ENCODE assay signal across 9 cellular contexts in genomic region chr10:102502029-102502336, GRCh38. TPM values are rescaled to one million over a fixed set of nuclear protein-coding genes. Genes with fewer than 3 reads are reported as not detected.
DNase-seq lines count a peak whose midpoint lies in the region; ATAC-seq lines count a peak whose summit lies in the region.
"Had no signal": no experiment of that assay in that cellular context is flagged by ENCODE, and none has a peak within 500 bp of the region (broad histone marks: within the 10 kb centered on the region; RNA-seq: fewer than 3 reads in every experiment).

No MANE protein-coding gene starts in this region.

- H3K9me3 ChIP-seq in endocrine pancreas (ENCODE audit: control insufficient read depth, low read length): no peaks in the 10 kb centered on the region

- DNase-seq in COLO668 (lab: John Stamatoyannopoulos, UW; ENCODE audit: unreplicated experiment) (peak; percentile 95), HT-29 (ENCODE audit: low spot score) (peak; percentile 99), NK-92 (lab: John Stamatoyannopoulos, UW; ENCODE audit: unreplicated experiment) (peak; percentile 94), memory B cell (ENCODE audit: low spot score in 2 of 2) (peak in 1 of 2 donors; percentile 99)
- peak in 2 of 3 experiments; percentile 94 to 95 for DNase-seq in activated CD8-positive, alpha-beta memory T cell treated with anti-CD3 and anti-CD28 coated beads for 48 hours (ENCODE audit: low read depth in 2 of 3, low spot score in 2 of 3)
- peak; percentile 95 for DNase-seq in stimulated activated CD8-positive, alpha-beta memory T cell treated with anti-CD3 and anti-CD28 coated beads, Interleukin-12 subunit alpha, Interleukin-12 subunit beta, amount 100 ng/mL, for 1 hour (ENCODE audit: low read depth)

- no peaks in the 10 kb centered on the region for H3K27me3 ChIP-seq in endocrine pancreas (ENCODE audit: control insufficient read depth, insufficient read depth, low read length)

- peak overlapping the region; percentile 93 for H3K9ac ChIP-seq in endocrine pancreas (ENCODE audit: control insufficient read depth, insufficient read depth, low read length)

- ATAC-seq in GM21367 (IDR thresholded peaks at IDR 0.05; ENCODE audit: unreplicated experiment): peak; percentile 64
- ATAC-seq in memory B cell (ENCODE audit: low read depth): peak; percentile 72

- peaks cover 2% of the 10 kb centered on the region for H3K36me3 Mint-ChIP-seq in memory B cell

- no peak overlapping the region for H3K27ac Mint-ChIP-seq in memory B cell
- H3K27ac Mint-ChIP-seq: stimulated activated naive CD8-positive, alpha-beta T cell treated with anti-CD3 and anti-CD28 coated beads, Interleukin-15, Interleukin-2, amounts not matched to agents 100 ng/mL and 50 ng/mL, for 24 hours had no signal

- H3K4me3 ChIP-seq in endocrine pancreas (ENCODE audit: control insufficient read depth, insufficient read depth, low read length): peak overlapping the region; percentile 92

- H3K4me1 ChIP-seq in endocrine pancreas (ENCODE audit: control insufficient read depth, insufficient read depth, low read length): no peaks in the 10 kb centered on the region

- H3K36me3 ChIP-seq in endocrine pancreas (ENCODE audit: control insufficient read depth, insufficient read depth, low read length): no peaks in the 10 kb centered on the region

- no peak overlapping the region for H3K4me3 Mint-ChIP-seq in memory B cell
- H3K4me3 Mint-ChIP-seq: stimulated activated naive CD8-positive, alpha-beta T cell treated with anti-CD3 and anti-CD28 coated beads, Interleukin-15, Interleukin-2, amounts not matched to agents 100 ng/mL and 50 ng/mL, for 24 hours had no signal

- H3K27me3 Mint-ChIP-seq in memory B cell: no peaks in the 10 kb centered on the region
- H3K27me3 Mint-ChIP-seq: stimulated activated naive CD8-positive, alpha-beta T cell treated with anti-CD3 and anti-CD28 coated beads, Interleukin-15, Interleukin-2, amounts not matched to agents 100 ng/mL and 50 ng/mL, for 24 hours had no signal

- peaks cover 14% of the 10 kb centered on the region for H3K4me1 Mint-ChIP-seq in memory B cell

- no peaks in the 10 kb centered on the region for H3K9me3 Mint-ChIP-seq in memory B cell
- H3K9me3 Mint-ChIP-seq: stimulated activated naive CD8-positive, alpha-beta T cell treated with anti-CD3 and anti-CD28 coated beads, Interleukin-15, Interleukin-2, amounts not matched to agents 100 ng/mL and 50 ng/mL, for 24 hours had no signal

RNA-seq across cellular contexts. Expression of gene ACTR1A, which starts 0.5 kb away (rescaled TPM):
- 65.8 and 66.2 TPM in 2 replicates for total RNA-seq in HT-29 (2014; rRNA removed; shearing (Covaris generic))

RNA-seq across cellular contexts. Expression of gene SUFU, which starts 1.8 kb away (rescaled TPM):
- total RNA-seq in HT-29 (2014; rRNA removed; shearing (Covaris generic)): 1.8 and 2.0 TPM in 2 replicates

RNA-seq across cellular contexts. Expression of gene C10orf95, which starts 50.6 kb away (rescaled TPM):
- total RNA-seq in HT-29 (2014; rRNA removed; shearing (Covaris generic)): 4.5 and 11.7 TPM in 2 replicates
